In genomic region chr5:172943906-172944305, GRCh38 we compare ENCODE assay signal across 19 cellular contexts. TPM values are rescaled to one million over a fixed set of nuclear protein-coding genes. Genes with fewer than 3 reads are reported as not detected.
DNase-seq lines count a peak whose midpoint lies in the region; ATAC-seq and TF ChIP-seq lines count a peak whose summit lies in the region.
"Had no signal": no experiment of that assay in that cellular context is flagged by ENCODE, and none has a peak within 500 bp of the region (broad histone marks: within the 10 kb centered on the region; RNA-seq: fewer than 3 reads in every experiment).

No MANE protein-coding gene starts in this region.

- no peaks in the 10 kb centered on the region for H3K79me2 ChIP-seq in fibroblast of lung (ENCODE audit: control insufficient read depth, insufficient read depth, low read length)
- H3K79me2 ChIP-seq: hepatocyte had no signal

- in situ Hi-C loops in Caki2 (cut with HindIII; ENCODE audit: low pct_unique_long_range_greater_than_20kb, low sequenced_read_pairs), result no loop called here

- no peaks in the 10 kb centered on the region for H4K20me1 ChIP-seq in fibroblast of lung (ENCODE audit: control insufficient read depth, extremely low read depth, insufficient read depth, low read length)

- intact Hi-C loops in posterior vena cava (cut with DNase I), result no loop called here

- H3K9me3 ChIP-seq in fibroblast of lung (ENCODE audit: control insufficient read depth, insufficient read depth, low read depth, low read length), result no peaks in the 10 kb centered on the region
- H3K9me3 ChIP-seq: left lung, right lobe of liver had no signal

- no peak overlapping the region for H3K4me2 ChIP-seq in fibroblast of lung (ENCODE audit: extremely low read depth, insufficient read depth, low read length)
- H3K4me2 ChIP-seq: hepatocyte had no signal

- peak; percentile 98 for DNase-seq in Caki2 (ENCODE audit: low read depth)
- DNase-seq in RWPE1 (ENCODE audit: low spot score), result no peak
- DNase-seq in fibroblast of lung (ENCODE audit: low read depth in 2 of 2), result no peak
- peak; percentile 62 for DNase-seq in posterior vena cava (ENCODE audit: low spot score)
- no peak for DNase-seq in SKM-1 treated with dmso at 0.1 percent for 144 hours (lab: John Stamatoyannopoulos, UW; ENCODE audit: unreplicated experiment)
- DNase-seq in stimulated activated CD4-positive, alpha-beta T cell treated with anti-CD3 and anti-CD28 coated beads, Interleukin-12 subunit alpha, Interleukin-12 subunit beta, amount 100 ng/mL, for 4 hours, result no peak
- no peak for DNase-seq in NCI-H2029 treated with DMSO at 0.1 percent for 48 hours (lab: John Stamatoyannopoulos, UW)
- DNase-seq: activated naive CD8-positive, alpha-beta T cell treated with anti-CD3 and anti-CD28 coated beads for 36 hours; GOT3; Karpas-422; NCI-H1694 treated with DMSO at 0.1 percent for 48 hours; NCI-H524 treated with DMSO at 0.1 percent for 48 hours; right lobe of liver had no signal

- POLR2A ChIA-PET in RWPE1 (lab: Yijun Ruan, JAX; ENCODE audit: low non-redundant PET), result no interaction called here

- no peak overlapping the region for H2AFZ ChIP-seq in fibroblast of lung (ENCODE audit: low read length)
- H2AFZ ChIP-seq: hepatocyte had no signal

- TF ChIP-seq CTCF in RWPE1 (conservative IDR thresholded peaks at IDR 0.05; ENCODE audit: low read depth) (no peak), fibroblast of lung (conservative IDR thresholded peaks at IDR 0.05 in 1 of 2, IDR thresholded peaks at IDR 0.05 in 1 of 2; ENCODE audit: low read depth in 1 of 2, low read length in 2 of 2) (no peak)

- no peak for ATAC-seq in GM19351 (IDR thresholded peaks at IDR 0.05; ENCODE audit: unreplicated experiment)
- ATAC-seq: natural killer cell treated with Interleukin-12 subunit alpha and Interleukin-12 subunit beta and Interleukin-15 and Interleukin-18, amount 100 ng/mL, for 72 hours; stimulated activated memory B cell treated with anti-CD40 and anti-IgM and Interleukin-4, amounts not matched to agents 10 μg/mL and 1 μg/mL and 100 μg/mL, for 72 hours had no signal

- CTCF ChIA-PET in RWPE1 (lab: Yijun Ruan, JAX), result interaction anchor here (0.7 to 1.0 kb wide), 3 partner anchors 16 to 246 kb away, joined by 3 read pairs; partner anchors contain the start of gene RPL26L1

- no peak overlapping the region for H3K4me3 ChIP-seq in fibroblast of lung (replicated peaks in 1 of 4; ENCODE audit: control extremely low read depth in 1 of 4, insufficient read depth in 1 of 4, low read depth in 3 of 4, low read length in 4 of 4)
- H3K4me3 ChIP-seq: hepatocyte, left lung, right lobe of liver had no signal

- no peak overlapping the region for H3K9ac ChIP-seq in fibroblast of lung (ENCODE audit: insufficient read depth, low read length)

- peaks cover 6% of the 10 kb centered on the region for H3K36me3 ChIP-seq in fibroblast of lung (ENCODE audit: control insufficient read depth, insufficient read depth, low read length)

- H3K27ac ChIP-seq in RWPE1 (peak overlapping the region; percentile 13; the same call in 1 of the 2 replicates), fibroblast of lung (ENCODE audit: insufficient read depth, low read length) (peak overlapping the region; percentile 62)
- H3K27ac ChIP-seq: epithelial cell of prostate, hepatocyte, right lobe of liver had no signal

- H3K27me3 ChIP-seq in fibroblast of lung (ENCODE audit: control insufficient read depth, insufficient read depth, low read length), result no peaks in the 10 kb centered on the region
- H3K27me3 ChIP-seq: hepatocyte, left lung, right lobe of liver had no signal

- H3K4me1 ChIP-seq in fibroblast of lung (ENCODE audit: control insufficient read depth, extremely low read depth, insufficient read depth, low read length), result peaks cover 4% of the 10 kb centered on the region
- H3K4me1 ChIP-seq: left lung, right lobe of liver had no signal

RNA-seq across cellular contexts. Expression of gene RPL26L1, which starts 15.3 kb away (rescaled TPM):
- 269 and 272 TPM in 2 replicates for total RNA-seq in Caki2 (2014; rRNA removed; shearing (Covaris generic); ENCODE audit: low replicate concordance)
- total RNA-seq in fibroblast of lung (47.1 and 50.1 TPM in 2 replicates), posterior vena cava (10 to 100 TPM; 23.4 to 32.7 TPM)
- polyA plus RNA-seq in fibroblast of lung, result 98.1 and 144 TPM in 2 replicates
- polyA plus RNA-seq in fibroblast of lung (2012), result 90.2 and 135 TPM in 2 replicates
- 11.2 and 12.2 TPM in 2 replicates for polyA minus RNA-seq in fibroblast of lung (ENCODE audit: low replicate concordance)

RNA-seq across cellular contexts. Expression of gene ATP6V0E1, which starts 39.7 kb away (rescaled TPM):
- 473 and 572 TPM in 2 replicates for total RNA-seq in Caki2 (2014; rRNA removed; shearing (Covaris generic); ENCODE audit: low replicate concordance)
- 293 and 377 TPM in 2 replicates for total RNA-seq in fibroblast of lung
- 595 and 635 TPM in 2 replicates for polyA plus RNA-seq in fibroblast of lung
- 409 and 483 TPM in 2 replicates for polyA plus RNA-seq in fibroblast of lung (2012)
- polyA minus RNA-seq in fibroblast of lung (ENCODE audit: low replicate concordance), result 366 and 457 TPM in 2 replicates
- 100 to 1,000 TPM; 178 to 215 TPM for total RNA-seq in posterior vena cava

Comparison
In these comparisons a context has a peak if more than half of its experiments do, and no peak if none do; other contexts are left out.
1. DNase-seq: peak in Caki2 (single experiment) and posterior vena cava (single experiment); none in RWPE1 (single experiment), fibroblast of lung (0 of 2), SKM-1 treated with dmso at 0.1 percent for 144 hours (single experiment), stimulated activated CD4-positive, alpha-beta T cell treated with anti-CD3 and anti-CD28 coated beads, Interleukin-12 subunit alpha, Interleukin-12 subunit beta, amount 100 ng/mL, for 4 hours (single experiment) and NCI-H2029 treated with DMSO at 0.1 percent for 48 hours (single experiment).